In genomic region chr2:70948350-70949003, GRCh38 we compare ENCODE assay signal across 1 cellular context.
A peak's percentile ranks its signal among the peaks of the same experiment; 100 is the strongest.
TF ChIP-seq lines count a peak whose summit lies in the region.

No MANE protein-coding gene starts in this region.

TF ChIP-seq in H1, 55 proteins besides CTCF, POLR2A, EP300 and RAD21 (continued from another document):
- TF ChIP-seq, protein P1, sequence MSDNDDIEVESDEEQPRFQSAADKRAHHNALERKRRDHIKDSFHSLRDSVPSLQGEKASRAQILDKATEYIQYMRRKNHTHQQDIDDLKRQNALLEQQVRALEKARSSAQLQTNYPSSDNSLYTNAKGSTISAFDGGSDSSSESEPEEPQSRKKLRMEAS (IDR thresholded peaks at IDR 0.05), result peak; percentile 53
- no peak for TF ChIP-seq KDM1A (IDR thresholded peaks at IDR 0.05; ENCODE audit: borderline replicate concordance, low read length)
- no peak for TF ChIP-seq CHD1 (IDR thresholded peaks at IDR 0.05; ENCODE audit: low read depth, low read length)
- TF ChIP-seq SRF (IDR thresholded peaks at IDR 0.05; ENCODE audit: low read depth, low read length), result no peak
- no peak for TF ChIP-seq EZH2 (IDR thresholded peaks at IDR 0.05; ENCODE audit: low read depth, low read length, severe bottlenecking)
- no peak for TF ChIP-seq NANOG (IDR thresholded peaks at IDR 0.05; ENCODE audit: insufficient read depth, low read depth, low read length, poor library complexity, severe bottlenecking)
